ENCODE assay signal across 1 cellular context in the genomic region with DNA sequence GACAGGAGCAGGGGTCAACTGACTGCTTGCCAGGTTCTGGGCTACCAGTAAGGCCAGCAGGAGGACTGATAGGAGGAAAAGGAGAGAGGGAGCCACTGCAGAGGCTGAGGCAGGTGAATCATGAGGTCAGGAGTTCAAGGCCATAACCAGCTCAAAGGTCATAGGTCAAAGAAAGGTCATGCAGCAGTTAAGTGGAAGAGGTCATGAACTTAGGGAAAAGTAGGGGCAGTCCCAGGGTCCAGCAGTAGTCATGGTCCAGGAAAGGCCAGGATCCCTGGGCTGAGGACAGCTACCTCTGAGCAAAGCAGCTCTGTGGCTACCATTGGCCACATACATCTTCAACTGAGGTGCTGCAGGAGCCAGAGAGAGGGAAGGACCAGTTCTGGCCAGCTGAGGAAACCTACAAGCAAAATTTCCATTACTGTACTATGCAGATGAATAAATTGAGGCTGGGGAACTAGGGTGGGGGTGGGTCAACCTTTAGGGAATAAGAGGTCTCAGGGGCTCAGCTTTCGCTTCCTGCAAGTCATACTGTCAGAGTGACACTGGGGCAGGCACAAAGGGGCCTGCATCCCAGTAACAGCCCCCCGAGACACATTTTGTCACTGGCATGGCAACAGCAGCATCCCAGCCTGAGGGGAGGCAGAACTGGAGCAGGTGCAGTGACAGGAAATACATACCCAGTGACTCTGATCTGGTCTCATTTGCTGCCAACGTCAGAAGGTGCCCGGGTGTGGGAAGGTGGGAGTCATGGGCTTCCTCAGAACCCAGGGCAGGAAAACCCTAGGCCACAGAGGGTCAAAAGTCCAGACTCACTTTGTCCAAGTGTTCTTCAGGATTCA.
TF ChIP-seq lines count a peak whose summit lies in the region.

No MANE protein-coding gene starts in this region.

TF ChIP-seq in HepG2, 621 proteins besides CTCF, POLR2A, EP300 and RAD21 (continued from another document):
- TF ChIP-seq, protein P1, sequence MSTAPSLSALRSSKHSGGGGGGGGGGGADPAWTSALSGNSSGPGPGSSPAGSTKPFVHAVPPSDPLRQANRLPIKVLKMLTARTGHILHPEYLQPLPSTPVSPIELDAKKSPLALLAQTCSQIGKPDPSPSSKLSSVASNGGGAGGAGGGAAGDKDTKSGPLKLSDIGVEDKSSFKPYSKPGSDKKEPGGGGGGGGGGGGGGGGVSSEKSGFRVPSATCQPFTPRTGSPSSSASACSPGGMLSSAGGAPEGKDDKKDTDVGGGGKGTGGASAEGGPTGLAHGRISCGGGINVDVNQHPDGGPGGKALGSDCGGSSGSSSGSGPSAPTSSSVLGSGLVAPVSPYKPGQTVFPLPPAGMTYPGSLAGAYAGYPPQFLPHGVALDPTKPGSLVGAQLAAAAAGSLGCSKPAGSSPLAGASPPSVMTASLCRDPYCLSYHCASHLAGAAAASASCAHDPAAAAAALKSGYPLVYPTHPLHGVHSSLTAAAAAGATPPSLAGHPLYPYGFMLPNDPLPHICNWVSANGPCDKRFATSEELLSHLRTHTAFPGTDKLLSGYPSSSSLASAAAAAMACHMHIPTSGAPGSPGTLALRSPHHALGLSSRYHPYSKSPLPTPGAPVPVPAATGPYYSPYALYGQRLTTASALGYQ (CRISPR knock-in tag; IDR thresholded peaks at IDR 0.05), result no peak
- TF ChIP-seq, protein P2, sequence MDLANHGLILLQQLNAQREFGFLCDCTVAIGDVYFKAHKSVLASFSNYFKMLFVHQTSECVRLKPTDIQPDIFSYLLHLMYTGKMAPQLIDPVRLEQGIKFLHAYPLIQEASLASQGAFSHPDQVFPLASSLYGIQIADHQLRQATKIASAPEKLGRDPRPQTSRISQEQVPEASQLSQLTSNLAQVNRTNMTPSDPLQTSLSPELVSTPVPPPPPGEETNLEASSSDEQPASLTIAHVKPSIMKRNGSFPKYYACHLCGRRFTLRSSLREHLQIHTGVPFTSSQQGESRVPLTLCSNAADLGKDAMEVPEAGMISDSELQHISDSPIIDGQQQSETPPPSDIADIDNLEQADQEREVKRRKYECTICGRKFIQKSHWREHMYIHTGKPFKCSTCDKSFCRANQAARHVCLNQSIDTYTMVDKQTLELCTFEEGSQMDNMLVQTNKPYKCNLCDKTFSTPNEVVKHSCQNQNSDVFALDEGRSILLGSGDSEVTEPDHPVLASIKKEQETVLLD (CRISPR knock-in tag; IDR thresholded peaks at IDR 0.05; ENCODE audit: low read depth), result no peak
- TF ChIP-seq FOXA1 (IDR thresholded peaks at IDR 0.05) (no peak), FOXA1 (CRISPR knock-in tag; IDR thresholded peaks at IDR 0.05) (no peak), TCF7 (IDR thresholded peaks at IDR 0.05; ENCODE audit: low read depth) (no peak), ZNF703 (CRISPR knock-in tag; IDR thresholded peaks at IDR 0.05; ENCODE audit: borderline replicate concordance) (no peak), ZNF670 (CRISPR knock-in tag; IDR thresholded peaks at IDR 0.05; ENCODE audit: borderline replicate concordance) (no peak), EHMT2 (IDR thresholded peaks at IDR 0.05; ENCODE audit: borderline replicate concordance, low read depth, low read length) (no peak), MXD4 (CRISPR knock-in tag; IDR thresholded peaks at IDR 0.05) (no peak), ZNF260 (CRISPR knock-in tag; IDR thresholded peaks at IDR 0.05; ENCODE audit: borderline replicate concordance, low read depth) (no peak), SIN3B (IDR thresholded peaks at IDR 0.05; ENCODE audit: low read length) (no peak), HES4 (CRISPR knock-in tag; IDR thresholded peaks at IDR 0.05; ENCODE audit: borderline replicate concordance) (no peak), KAT7 (CRISPR knock-in tag; IDR thresholded peaks at IDR 0.05; ENCODE audit: borderline replicate concordance) (no peak), FOXC1 (CRISPR knock-in tag; IDR thresholded peaks at IDR 0.05; ENCODE audit: borderline replicate concordance) (no peak), NR2C2 (CRISPR knock-in tag; IDR thresholded peaks at IDR 0.05; ENCODE audit: borderline replicate concordance) (peak; percentile 87), ZNF468 (CRISPR knock-in tag; IDR thresholded peaks at IDR 0.05) (no peak), PLRG1 (conservative IDR thresholded peaks at IDR 0.05) (no peak), ZNF709 (CRISPR knock-in tag; IDR thresholded peaks at IDR 0.05) (no peak)
- TF ChIP-seq, protein P3, sequence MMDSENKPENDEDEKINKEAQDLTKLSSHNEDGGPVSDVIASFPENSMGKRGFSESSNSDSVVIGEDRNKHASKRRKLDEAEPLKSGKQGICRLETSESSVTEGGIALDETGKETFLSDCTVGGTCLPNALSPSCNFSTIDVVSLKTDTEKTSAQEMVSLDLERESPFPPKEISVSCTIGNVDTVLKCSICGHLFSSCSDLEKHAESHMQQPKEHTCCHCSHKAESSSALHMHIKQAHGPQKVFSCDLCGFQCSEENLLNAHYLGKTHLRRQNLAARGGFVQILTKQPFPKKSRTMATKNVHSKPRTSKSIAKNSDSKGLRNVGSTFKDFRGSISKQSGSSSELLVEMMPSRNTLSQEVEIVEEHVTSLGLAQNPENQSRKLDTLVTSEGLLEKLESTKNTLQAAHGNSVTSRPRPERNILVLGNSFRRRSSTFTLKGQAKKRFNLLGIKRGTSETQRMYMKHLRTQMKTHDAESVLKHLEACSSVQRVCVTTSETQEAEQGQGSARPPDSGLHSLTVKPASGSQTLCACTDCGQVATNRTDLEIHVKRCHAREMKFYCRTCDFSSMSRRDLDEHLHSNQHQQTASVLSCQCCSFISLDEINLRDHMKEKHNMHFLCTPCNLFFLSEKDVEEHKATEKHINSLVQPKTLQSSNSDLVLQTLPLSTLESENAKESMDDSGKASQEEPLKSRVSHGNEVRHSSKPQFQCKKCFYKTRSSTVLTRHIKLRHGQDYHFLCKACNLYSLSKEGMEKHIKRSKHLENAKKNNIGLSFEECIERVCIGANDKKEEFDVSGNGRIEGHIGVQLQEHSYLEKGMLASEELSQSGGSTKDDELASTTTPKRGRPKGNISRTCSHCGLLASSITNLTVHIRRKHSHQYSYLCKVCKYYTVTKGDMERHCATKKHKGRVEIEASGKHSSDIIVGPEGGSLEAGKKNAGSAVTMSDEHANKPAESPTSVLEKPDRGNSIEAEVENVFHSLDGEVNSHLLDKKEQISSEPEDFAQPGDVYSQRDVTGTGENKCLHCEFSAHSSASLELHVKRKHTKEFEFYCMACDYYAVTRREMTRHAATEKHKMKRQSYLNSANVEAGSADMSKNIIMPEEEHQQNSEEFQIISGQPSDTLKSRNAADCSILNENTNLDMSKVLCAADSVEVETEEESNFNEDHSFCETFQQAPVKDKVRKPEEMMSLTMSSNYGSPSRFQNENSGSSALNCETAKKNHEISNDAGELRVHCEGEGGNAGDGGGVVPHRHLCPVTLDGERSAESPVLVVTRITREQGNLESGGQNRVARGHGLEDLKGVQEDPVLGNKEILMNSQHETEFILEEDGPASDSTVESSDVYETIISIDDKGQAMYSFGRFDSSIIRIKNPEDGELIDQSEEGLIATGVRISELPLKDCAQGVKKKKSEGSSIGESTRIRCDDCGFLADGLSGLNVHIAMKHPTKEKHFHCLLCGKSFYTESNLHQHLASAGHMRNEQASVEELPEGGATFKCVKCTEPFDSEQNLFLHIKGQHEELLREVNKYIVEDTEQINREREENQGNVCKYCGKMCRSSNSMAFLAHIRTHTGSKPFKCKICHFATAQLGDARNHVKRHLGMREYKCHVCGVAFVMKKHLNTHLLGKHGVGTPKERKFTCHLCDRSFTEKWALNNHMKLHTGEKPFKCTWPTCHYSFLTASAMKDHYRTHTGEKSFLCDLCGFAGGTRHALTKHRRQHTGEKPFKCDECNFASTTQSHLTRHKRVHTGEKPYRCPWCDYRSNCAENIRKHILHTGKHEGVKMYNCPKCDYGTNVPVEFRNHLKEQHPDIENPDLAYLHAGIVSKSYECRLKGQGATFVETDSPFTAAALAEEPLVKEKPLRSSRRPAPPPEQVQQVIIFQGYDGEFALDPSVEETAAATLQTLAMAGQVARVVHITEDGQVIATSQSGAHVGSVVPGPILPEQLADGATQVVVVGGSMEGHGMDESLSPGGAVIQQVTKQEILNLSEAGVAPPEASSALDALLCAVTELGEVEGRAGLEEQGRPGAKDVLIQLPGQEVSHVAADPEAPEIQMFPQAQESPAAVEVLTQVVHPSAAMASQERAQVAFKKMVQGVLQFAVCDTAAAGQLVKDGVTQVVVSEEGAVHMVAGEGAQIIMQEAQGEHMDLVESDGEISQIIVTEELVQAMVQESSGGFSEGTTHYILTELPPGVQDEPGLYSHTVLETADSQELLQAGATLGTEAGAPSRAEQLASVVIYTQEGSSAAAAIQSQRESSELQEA (CRISPR knock-in tag; IDR thresholded peaks at IDR 0.05; ENCODE audit: not compliant biosample characterization), result no peak
- TF ChIP-seq, protein P4, sequence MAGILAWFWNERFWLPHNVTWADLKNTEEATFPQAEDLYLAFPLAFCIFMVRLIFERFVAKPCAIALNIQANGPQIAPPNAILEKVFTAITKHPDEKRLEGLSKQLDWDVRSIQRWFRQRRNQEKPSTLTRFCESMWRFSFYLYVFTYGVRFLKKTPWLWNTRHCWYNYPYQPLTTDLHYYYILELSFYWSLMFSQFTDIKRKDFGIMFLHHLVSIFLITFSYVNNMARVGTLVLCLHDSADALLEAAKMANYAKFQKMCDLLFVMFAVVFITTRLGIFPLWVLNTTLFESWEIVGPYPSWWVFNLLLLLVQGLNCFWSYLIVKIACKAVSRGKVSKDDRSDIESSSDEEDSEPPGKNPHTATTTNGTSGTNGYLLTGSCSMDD (CRISPR knock-in tag; IDR thresholded peaks at IDR 0.05), result no peak
- TF ChIP-seq, protein P5, sequence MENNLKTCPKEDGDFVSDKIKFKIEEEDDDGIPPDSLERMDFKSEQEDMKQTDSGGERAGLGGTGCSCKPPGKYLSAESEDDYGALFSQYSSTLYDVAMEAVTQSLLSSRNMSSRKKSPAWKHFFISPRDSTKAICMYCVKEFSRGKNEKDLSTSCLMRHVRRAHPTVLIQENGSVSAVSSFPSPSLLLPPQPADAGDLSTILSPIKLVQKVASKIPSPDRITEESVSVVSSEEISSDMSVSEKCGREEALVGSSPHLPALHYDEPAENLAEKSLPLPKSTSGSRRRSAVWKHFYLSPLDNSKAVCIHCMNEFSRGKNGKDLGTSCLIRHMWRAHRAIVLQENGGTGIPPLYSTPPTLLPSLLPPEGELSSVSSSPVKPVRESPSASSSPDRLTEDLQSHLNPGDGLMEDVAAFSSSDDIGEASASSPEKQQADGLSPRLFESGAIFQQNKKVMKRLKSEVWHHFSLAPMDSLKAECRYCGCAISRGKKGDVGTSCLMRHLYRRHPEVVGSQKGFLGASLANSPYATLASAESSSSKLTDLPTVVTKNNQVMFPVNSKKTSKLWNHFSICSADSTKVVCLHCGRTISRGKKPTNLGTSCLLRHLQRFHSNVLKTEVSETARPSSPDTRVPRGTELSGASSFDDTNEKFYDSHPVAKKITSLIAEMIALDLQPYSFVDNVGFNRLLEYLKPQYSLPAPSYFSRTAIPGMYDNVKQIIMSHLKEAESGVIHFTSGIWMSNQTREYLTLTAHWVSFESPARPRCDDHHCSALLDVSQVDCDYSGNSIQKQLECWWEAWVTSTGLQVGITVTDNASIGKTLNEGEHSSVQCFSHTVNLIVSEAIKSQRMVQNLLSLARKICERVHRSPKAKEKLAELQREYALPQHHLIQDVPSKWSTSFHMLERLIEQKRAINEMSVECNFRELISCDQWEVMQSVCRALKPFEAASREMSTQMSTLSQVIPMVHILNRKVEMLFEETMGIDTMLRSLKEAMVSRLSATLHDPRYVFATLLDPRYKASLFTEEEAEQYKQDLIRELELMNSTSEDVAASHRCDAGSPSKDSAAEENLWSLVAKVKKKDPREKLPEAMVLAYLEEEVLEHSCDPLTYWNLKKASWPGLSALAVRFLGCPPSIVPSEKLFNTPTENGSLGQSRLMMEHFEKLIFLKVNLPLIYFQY (CRISPR knock-in tag; IDR thresholded peaks at IDR 0.05; ENCODE audit: borderline replicate concordance), result no peak
- TF ChIP-seq, protein P6, sequence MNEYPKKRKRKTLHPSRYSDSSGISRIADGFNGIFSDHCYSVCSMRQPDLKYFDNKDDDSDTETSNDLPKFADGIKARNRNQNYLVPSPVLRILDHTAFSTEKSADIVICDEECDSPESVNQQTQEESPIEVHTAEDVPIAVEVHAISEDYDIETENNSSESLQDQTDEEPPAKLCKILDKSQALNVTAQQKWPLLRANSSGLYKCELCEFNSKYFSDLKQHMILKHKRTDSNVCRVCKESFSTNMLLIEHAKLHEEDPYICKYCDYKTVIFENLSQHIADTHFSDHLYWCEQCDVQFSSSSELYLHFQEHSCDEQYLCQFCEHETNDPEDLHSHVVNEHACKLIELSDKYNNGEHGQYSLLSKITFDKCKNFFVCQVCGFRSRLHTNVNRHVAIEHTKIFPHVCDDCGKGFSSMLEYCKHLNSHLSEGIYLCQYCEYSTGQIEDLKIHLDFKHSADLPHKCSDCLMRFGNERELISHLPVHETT (CRISPR knock-in tag; conservative IDR thresholded peaks at IDR 0.05), result no peak
- TF ChIP-seq, protein P7, sequence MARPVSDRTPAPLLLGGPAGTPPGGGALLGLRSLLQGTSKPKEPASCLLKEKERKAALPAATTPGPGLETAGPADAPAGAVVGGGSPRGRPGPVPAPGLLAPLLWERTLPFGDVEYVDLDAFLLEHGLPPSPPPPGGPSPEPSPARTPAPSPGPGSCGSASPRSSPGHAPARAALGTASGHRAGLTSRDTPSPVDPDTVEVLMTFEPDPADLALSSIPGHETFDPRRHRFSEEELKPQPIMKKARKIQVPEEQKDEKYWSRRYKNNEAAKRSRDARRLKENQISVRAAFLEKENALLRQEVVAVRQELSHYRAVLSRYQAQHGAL (CRISPR knock-in tag; IDR thresholded peaks at IDR 0.05; ENCODE audit: not compliant biosample characterization), result no peak
